22 cellular contexts compared by ENCODE assay signal in genomic region chr5:57529864-57530263, GRCh38. TPM values are rescaled to one million over a fixed set of nuclear protein-coding genes. Genes with fewer than 3 reads are reported as not detected.
DNase-seq lines count a peak whose midpoint lies in the region; ATAC-seq and TF ChIP-seq lines count a peak whose summit lies in the region.
"Had no signal": no experiment of that assay in that cellular context is flagged by ENCODE, and none has a peak within 500 bp of the region (broad histone marks: within the 10 kb centered on the region; RNA-seq: fewer than 3 reads in every experiment).

No MANE protein-coding gene starts in this region.

- DNase-seq in neural progenitor cell (ENCODE audit: low spot score) (no peak), uterus (no peak), globus pallidus (ENCODE audit: low spot score) (no peak), NCI-H1092 treated with DMSO at 0.1 percent for 48 hours (lab: John Stamatoyannopoulos, UW) (no peak)
- DNase-seq: activated T-cell treated with anti-CD3 and anti-CD28 coated beads, Interleukin-2, amount 50 U/mL, for 1 hour; AML-193; HFFc6; MG63; NCI-H2029; NCI-H524; ovary; stimulated activated CD4-positive, alpha-beta T cell treated with anti-CD3 and anti-CD28 coated beads, Interleukin-4, amount 100 ng/mL, for 1 hour; stimulated activated CD8-positive, alpha-beta memory T cell treated with anti-CD3 and anti-CD28 coated beads, Interleukin-4, amount 100 ng/mL, for 48 hours had no signal

- peaks cover 6% of the 10 kb centered on the region for H3F3A ChIP-seq in neural progenitor cell (ENCODE audit: low read depth)

- ATAC-seq in GM19351 (IDR thresholded peaks at IDR 0.05; ENCODE audit: unreplicated experiment): peak; percentile 76
- peak; percentile 50 for ATAC-seq in GM21825 (IDR thresholded peaks at IDR 0.05; ENCODE audit: unreplicated experiment)
- peak; percentile 63 for ATAC-seq in HG03342 (IDR thresholded peaks at IDR 0.05; ENCODE audit: unreplicated experiment)
- ATAC-seq: gastroesophageal sphincter, left lobe of liver had no signal

- H3K9me3 Mint-ChIP-seq in neural progenitor cell: no peaks in the 10 kb centered on the region
- H3K9me3 Mint-ChIP-seq: activated naive CD4-positive, alpha-beta T cell treated with anti-CD3 and anti-CD28 coated beads, Interleukin-2, amount 50 U/mL, for 24 hours; brain; HFFc6 had no signal

- no peak for TF ChIP-seq POLR2A in uterus (IDR thresholded peaks at IDR 0.05)

- H3K4me1 ChIP-seq in neural progenitor cell (peaks cover 5% of the 10 kb centered on the region), uterus (no peaks in the 10 kb centered on the region)
- H3K4me1 ChIP-seq: gastroesophageal sphincter had no signal

- H3K9me3 ChIP-seq in neural progenitor cell (ENCODE audit: low read depth) (no peaks in the 10 kb centered on the region), uterus (no peaks in the 10 kb centered on the region)
- H3K9me3 ChIP-seq: gastroesophageal sphincter, MG63, ovary had no signal

- no peaks in the 10 kb centered on the region for H3K36me3 Mint-ChIP-seq in neural progenitor cell
- H3K36me3 Mint-ChIP-seq: activated naive CD4-positive, alpha-beta T cell treated with anti-CD3 and anti-CD28 coated beads, Interleukin-2, amount 50 U/mL, for 24 hours; brain had no signal

- no peaks in the 10 kb centered on the region for H3K79me2 ChIP-seq in neural progenitor cell (ENCODE audit: low read depth)

- no peak overlapping the region for H3K4me3 ChIP-seq in neural progenitor cell
- H3K4me3 ChIP-seq in uterus: no peak overlapping the region
- H3K4me3 ChIP-seq: gastroesophageal sphincter, MG63, ovary had no signal

- H3K27ac ChIP-seq in neural progenitor cell (no peak overlapping the region), uterus (no peak overlapping the region)
- H3K27ac ChIP-seq: epithelial cell of prostate, gastroesophageal sphincter, ovary had no signal

- H2AFZ ChIP-seq in neural progenitor cell (replicated peaks): peak overlapping the region; percentile 40

- H3K4me3 Mint-ChIP-seq in neural progenitor cell: no peak overlapping the region
- H3K4me3 Mint-ChIP-seq: activated naive CD4-positive, alpha-beta T cell treated with anti-CD3 and anti-CD28 coated beads, Interleukin-2, amount 50 U/mL, for 24 hours; brain; HFFc6 had no signal

- H3K9ac ChIP-seq in neural progenitor cell: no peak overlapping the region

- H4K20me1 ChIP-seq in neural progenitor cell (ENCODE audit: low read depth): no peaks in the 10 kb centered on the region

- H3K36me3 ChIP-seq in neural progenitor cell (no peaks in the 10 kb centered on the region), uterus (no peaks in the 10 kb centered on the region)
- H3K36me3 ChIP-seq: gastroesophageal sphincter, MG63, ovary had no signal

- H3K4me1 Mint-ChIP-seq in neural progenitor cell: peaks cover 7% of the 10 kb centered on the region
- H3K4me1 Mint-ChIP-seq: activated naive CD4-positive, alpha-beta T cell treated with anti-CD3 and anti-CD28 coated beads, Interleukin-2, amount 50 U/mL, for 24 hours had no signal

- no peak overlapping the region for H3K27ac Mint-ChIP-seq in neural progenitor cell
- H3K27ac Mint-ChIP-seq: activated naive CD4-positive, alpha-beta T cell treated with anti-CD3 and anti-CD28 coated beads, Interleukin-2, amount 50 U/mL, for 24 hours; brain; HFFc6 had no signal

- H3K27me3 ChIP-seq in neural progenitor cell (no peaks in the 10 kb centered on the region), uterus (no peaks in the 10 kb centered on the region)
- H3K27me3 ChIP-seq: gastroesophageal sphincter, MG63, ovary had no signal

- intact Hi-C loops in uterus (cut with DNase I; ENCODE audit: low total_unique reads): no loop called here

- no peak for TF ChIP-seq CTCF in neural progenitor cell (IDR thresholded peaks at IDR 0.05)
- TF ChIP-seq CTCF in uterus (IDR thresholded peaks at IDR 0.05): no peak

- peaks cover 4% of the 10 kb centered on the region for H3K27me3 Mint-ChIP-seq in neural progenitor cell (ENCODE audit: insufficient read depth, low read depth)

- H3K4me2 ChIP-seq in neural progenitor cell: no peak overlapping the region

RNA-seq across cellular contexts. Expression of gene ACTBL2, which starts 47.3 kb away (rescaled TPM):
- total RNA-seq in neural progenitor cell (ENCODE audit: low replicate concordance) (not detected in 2 replicates), uterus (not detected)
- total RNA-seq: HFFc6, left lobe of liver, temporal lobe had no signal
